Comparison of ENCODE assay signal across 28 cellular contexts in the genomic region with DNA sequence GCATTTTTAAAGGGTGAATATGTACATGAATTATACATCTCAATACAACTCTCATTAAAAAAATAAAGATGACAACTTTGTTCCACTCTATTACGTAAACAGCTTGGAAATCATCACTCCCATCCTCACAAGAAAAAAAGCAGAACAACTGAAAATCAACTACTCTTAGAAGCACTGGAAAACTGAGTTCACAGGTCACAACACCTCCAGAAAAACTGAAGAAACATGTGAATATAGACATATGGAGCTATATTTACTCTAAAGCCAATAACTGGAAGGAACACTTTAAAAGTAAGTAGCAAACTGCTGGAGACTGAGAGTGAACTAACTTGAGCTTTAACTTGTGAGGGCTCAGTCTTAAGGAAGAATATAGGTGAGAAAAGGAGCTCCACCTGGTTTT. TPM values are rescaled to one million over a fixed set of nuclear protein-coding genes. Genes with fewer than 3 reads are reported as not detected.
DNase-seq lines count a peak whose midpoint lies in the region; ATAC-seq and TF ChIP-seq lines count a peak whose summit lies in the region.
"Had no signal": no experiment of that assay in that cellular context is flagged by ENCODE, and none has a peak within 500 bp of the region (broad histone marks: within the 10 kb centered on the region; RNA-seq: fewer than 3 reads in every experiment).

No MANE protein-coding gene starts in this region.

- H3K9me2 ChIP-seq in GM23338 (ENCODE audit: insufficient read depth): no peaks in the 10 kb centered on the region

- POLR2A ChIA-PET in activated CD4-positive, alpha-beta T cell treated with anti-CD3 and anti-CD28 coated beads for 36 hours (lab: Charles Lee): no interaction called here

- H3K4me3 ChIP-seq in GM23338 (no peak overlapping the region), neutrophil (ENCODE audit: low read depth in 1 of 2, low read length in 1 of 2) (peak overlapping the region; percentile 9 to 13)
- H3K4me3 ChIP-seq: hepatocyte, lower lobe of right lung, SJSA1, suprapubic skin had no signal

- TF ChIP-seq CTCF in GM23338 (conservative IDR thresholded peaks at IDR 0.05; ENCODE audit: low read depth in 2 of 2): no peak
- TF ChIP-seq CTCF in neutrophil (IDR thresholded peaks at IDR 0.05): no peak

- H3K4me3 Mint-ChIP-seq in activated CD4-positive, alpha-beta T cell treated with anti-CD3 and anti-CD28 coated beads for 36 hours: no peak overlapping the region
- H3K4me3 Mint-ChIP-seq in GM23338 (no peak overlapping the region), T-helper 17 cell (no peak overlapping the region)
- H3K4me3 Mint-ChIP-seq: activated naive CD4-positive, alpha-beta T cell treated with anti-CD3 and anti-CD28 coated beads for 36 hours; stimulated activated naive B cell treated with anti-CD40 and anti-IgM and Interleukin-4, amounts not matched to agents 10 μg/mL and 1 μg/mL and 100 μg/mL, for 72 hours had no signal

- CTCF ChIA-PET in activated CD4-positive, alpha-beta T cell treated with anti-CD3 and anti-CD28 coated beads for 36 hours (lab: Charles Lee): interaction anchor here (0.7 to 2.6 kb wide), 6 partner anchors 9 to 394 kb away, joined by 3 to 8 read pairs (median 4); no protein-coding TSS in a partner anchor

- intact Hi-C loops in activated CD4-positive, alpha-beta T cell treated with anti-CD3 and anti-CD28 coated beads for 36 hours (cut with DNase I, micrococcal nuclease): no loop called here

- H3K4me1 Mint-ChIP-seq in activated CD4-positive, alpha-beta T cell treated with anti-CD3 and anti-CD28 coated beads for 36 hours: peaks cover 79% of the 10 kb centered on the region
- H3K4me1 Mint-ChIP-seq in GM23338 (peaks cover 44% of the 10 kb centered on the region), T-helper 17 cell (peaks cover 51% of the 10 kb centered on the region)

- H3K27me3 ChIP-seq in GM23338 (ENCODE audit: insufficient read depth) (no peaks in the 10 kb centered on the region), neutrophil (no peaks in the 10 kb centered on the region)
- H3K27me3 ChIP-seq: brain microvascular endothelial cell, hepatocyte, SJSA1, suprapubic skin had no signal

- H3K36me3 ChIP-seq in GM23338 (ENCODE audit: insufficient read depth) (no peaks in the 10 kb centered on the region), neutrophil (no peaks in the 10 kb centered on the region)
- H3K36me3 ChIP-seq: brain microvascular endothelial cell, lower lobe of right lung, SJSA1, suprapubic skin had no signal

- H3K27me3 Mint-ChIP-seq in activated CD4-positive, alpha-beta T cell treated with anti-CD3 and anti-CD28 coated beads for 36 hours: no peaks in the 10 kb centered on the region
- H3K27me3 Mint-ChIP-seq in GM23338 (ENCODE audit: insufficient read depth, low read depth, poor library complexity): peaks cover 4% of the 10 kb centered on the region
- no peaks in the 10 kb centered on the region for H3K27me3 Mint-ChIP-seq in T-helper 17 cell
- H3K27me3 Mint-ChIP-seq: CD8-positive, alpha-beta memory T cell; naive thymus-derived CD4-positive, alpha-beta T cell; stimulated activated naive B cell treated with anti-CD40 and anti-IgM and Interleukin-4, amounts not matched to agents 10 μg/mL and 1 μg/mL and 100 μg/mL, for 72 hours had no signal

- peaks cover 15% of the 10 kb centered on the region for H3K4me1 ChIP-seq in GM23338 (ENCODE audit: insufficient read depth)
- peaks cover 67 to 68% of the 10 kb centered on the region in 2 experiments for H3K4me1 ChIP-seq in neutrophil (ENCODE audit: control insufficient read depth in 1 of 2, insufficient read depth in 1 of 2, low read depth in 1 of 2, low read length in 1 of 2)

- H3K27ac ChIP-seq in GM23338 (ENCODE audit: low read depth) (no peak overlapping the region), neutrophil (peak overlapping the region; percentile 73)
- H3K27ac ChIP-seq: brain microvascular endothelial cell, hepatocyte, HL-60, lower lobe of right lung, SJSA1, suprapubic skin had no signal

- H3F3A ChIP-seq in GM23338 (replicated peaks; ENCODE audit: low read depth): no peaks in the 10 kb centered on the region

- H3K4me2 ChIP-seq in GM23338: no peak overlapping the region
- H3K4me2 ChIP-seq: hepatocyte had no signal

- peaks cover 100% of the 10 kb centered on the region for H3K79me2 ChIP-seq in GM23338 (replicated peaks; ENCODE audit: insufficient read depth)

- no peak for DNase-seq in activated CD4-positive, alpha-beta T cell treated with anti-CD3 and anti-CD28 coated beads for 36 hours
- DNase-seq in activated CD4-positive, alpha-beta T cell treated with anti-CD3 and anti-CD28 coated beads, Interleukin-2, amount 50 U/mL, for 1 hour: no peak
- DNase-seq in GM23338 (ENCODE audit: low spot score): no peak
- no peak for DNase-seq in T-helper 17 cell
- no peak for DNase-seq in A172 (ENCODE audit: low spot score)
- no peak for DNase-seq in HT-29 (ENCODE audit: low spot score)
- DNase-seq: activated CD4-positive, alpha-beta T cell treated with anti-CD3 and anti-CD28 coated beads, Interleukin-2, amount 50 U/mL, for 4 hours; activated CD4-positive, CD25-positive, alpha-beta regulatory T cell; activated naive CD4-positive, alpha-beta T cell treated with anti-CD3 and anti-CD28 coated beads for 36 hours; activated T-cell treated with anti-CD3 and anti-CD28 coated beads, Interleukin-2, amount 50 U/mL, for 72 hours; amygdala; brain microvascular endothelial cell; CD8-positive, alpha-beta memory T cell; H7; Karpas-422; lower lobe of right lung; naive thymus-derived CD4-positive, alpha-beta T cell; NCI-H146; NCI-H2107; NCI-H748 treated with DMSO at 0.1 percent for 48 hours; stimulated activated naive B cell treated with anti-CD40 and anti-IgM and Interleukin-4, amounts not matched to agents 10 μg/mL and 1 μg/mL and 100 μg/mL, for 72 hours; T-helper 1 cell had no signal

- H3K9me3 Mint-ChIP-seq in activated CD4-positive, alpha-beta T cell treated with anti-CD3 and anti-CD28 coated beads for 36 hours (ENCODE audit: low read depth): peaks cover 4% of the 10 kb centered on the region
- 0 out of 3 replicates have a peak, but pooled peaks cover 2% of the 10 kb centered on the region for H3K9me3 Mint-ChIP-seq in GM23338

- no peak overlapping the region for H2AFZ ChIP-seq in GM23338
- H2AFZ ChIP-seq: hepatocyte had no signal

- H4K20me1 ChIP-seq in GM23338 (replicated peaks; ENCODE audit: insufficient read depth): no peaks in the 10 kb centered on the region

- H3K9me3 ChIP-seq in T-helper 17 cell (ENCODE audit: control insufficient read depth, low read length, poor library complexity, severe bottlenecking) (no peaks in the 10 kb centered on the region), neutrophil (no peaks in the 10 kb centered on the region)
- H3K9me3 ChIP-seq: SJSA1, suprapubic skin had no signal

- H3K27ac Mint-ChIP-seq in activated CD4-positive, alpha-beta T cell treated with anti-CD3 and anti-CD28 coated beads for 36 hours: peak overlapping the region; percentile 29
- H3K27ac Mint-ChIP-seq in GM23338 (peak overlapping the region; percentile 74; the same call in 1 of the 2 replicates), T-helper 17 cell (peak overlapping the region; percentile 73)
- H3K27ac Mint-ChIP-seq: activated naive CD4-positive, alpha-beta T cell treated with anti-CD3 and anti-CD28 coated beads for 36 hours; stimulated activated naive B cell treated with anti-CD40 and anti-IgM and Interleukin-4, amounts not matched to agents 10 μg/mL and 1 μg/mL and 100 μg/mL, for 72 hours had no signal

- H3K36me3 Mint-ChIP-seq in activated CD4-positive, alpha-beta T cell treated with anti-CD3 and anti-CD28 coated beads for 36 hours (ENCODE audit: low read depth): peaks cover 26% of the 10 kb centered on the region
- H3K36me3 Mint-ChIP-seq in GM23338 (ENCODE audit: low read depth): peaks cover 5% of the 10 kb centered on the region; the same call in 2 of the 3 replicates
- no peaks in the 10 kb centered on the region for H3K36me3 Mint-ChIP-seq in T-helper 17 cell (ENCODE audit: low read depth)

- no peak for ATAC-seq in activated CD4-positive, alpha-beta T cell treated with anti-CD3 and anti-CD28 coated beads for 36 hours
- ATAC-seq in GM23338 (no peak), T-helper 17 cell (no peak), GM19324 (IDR thresholded peaks at IDR 0.05; ENCODE audit: low FRiP score, unreplicated experiment) (no peak)
- ATAC-seq: activated T-cell treated with anti-CD3 and anti-CD28 coated beads, Interleukin-2, amount 50 U/mL, for 72 hours; lower lobe of right lung; naive thymus-derived CD4-positive, alpha-beta T cell; stimulated activated naive B cell treated with anti-CD40 and anti-IgM and Interleukin-4, amounts not matched to agents 10 μg/mL and 1 μg/mL and 100 μg/mL, for 72 hours had no signal

TF ChIP-seq in GM23338, 12 proteins besides CTCF, POLR2A, EP300 and RAD21 (continues in another document):
- TF ChIP-seq ZNF114 (CRISPR knock-in tag; IDR thresholded peaks at IDR 0.05): no peak

RNA-seq across cellular contexts. Expression of a gene that starts 39.9 kb away (rescaled TPM):
- total RNA-seq in activated CD4-positive, alpha-beta T cell treated with anti-CD3 and anti-CD28 coated beads for 36 hours: 10 to 100 TPM; 50.8 to 65.0 TPM
- 31.8 and 33.6 TPM in 2 replicates for total RNA-seq in GM23338 (2014; rRNA removed; shearing (Covaris generic))
- polyA plus RNA-seq in GM23338 (2016; fragmentation: Nextera tagmentation; extraction: Ambion mirVana): 11.9 and 12.1 TPM in 2 replicates
- 10 to 100 TPM; 74.4 to 99.9 TPM for total RNA-seq in T-helper 17 cell
- 21.8 and 24.6 TPM in 2 replicates for total RNA-seq in A172 (2014; rRNA removed; shearing (Covaris generic))
- total RNA-seq in HT-29 (2014; rRNA removed; shearing (Covaris generic)): 13.0 and 15.1 TPM in 2 replicates

RNA-seq across cellular contexts. Expression of a gene that starts 56.6 kb away (rescaled TPM):
- 10 to 100 TPM; 92.8 to 97.3 TPM for total RNA-seq in activated CD4-positive, alpha-beta T cell treated with anti-CD3 and anti-CD28 coated beads for 36 hours
- total RNA-seq in GM23338 (2014; rRNA removed; shearing (Covaris generic)): 97.2 and 110 TPM in 2 replicates
- polyA plus RNA-seq in GM23338 (2016; fragmentation: Nextera tagmentation; extraction: Ambion mirVana): 251 and 253 TPM in 2 replicates
- 10 to 100 TPM; 44.3 to 47.0 TPM for total RNA-seq in T-helper 17 cell
- total RNA-seq in A172 (2014; rRNA removed; shearing (Covaris generic)): 134 and 164 TPM in 2 replicates
- total RNA-seq in HT-29 (2014; rRNA removed; shearing (Covaris generic)): 54.9 and 71.6 TPM in 2 replicates
